11 cellular contexts compared by ENCODE assay signal in the genomic region with DNA sequence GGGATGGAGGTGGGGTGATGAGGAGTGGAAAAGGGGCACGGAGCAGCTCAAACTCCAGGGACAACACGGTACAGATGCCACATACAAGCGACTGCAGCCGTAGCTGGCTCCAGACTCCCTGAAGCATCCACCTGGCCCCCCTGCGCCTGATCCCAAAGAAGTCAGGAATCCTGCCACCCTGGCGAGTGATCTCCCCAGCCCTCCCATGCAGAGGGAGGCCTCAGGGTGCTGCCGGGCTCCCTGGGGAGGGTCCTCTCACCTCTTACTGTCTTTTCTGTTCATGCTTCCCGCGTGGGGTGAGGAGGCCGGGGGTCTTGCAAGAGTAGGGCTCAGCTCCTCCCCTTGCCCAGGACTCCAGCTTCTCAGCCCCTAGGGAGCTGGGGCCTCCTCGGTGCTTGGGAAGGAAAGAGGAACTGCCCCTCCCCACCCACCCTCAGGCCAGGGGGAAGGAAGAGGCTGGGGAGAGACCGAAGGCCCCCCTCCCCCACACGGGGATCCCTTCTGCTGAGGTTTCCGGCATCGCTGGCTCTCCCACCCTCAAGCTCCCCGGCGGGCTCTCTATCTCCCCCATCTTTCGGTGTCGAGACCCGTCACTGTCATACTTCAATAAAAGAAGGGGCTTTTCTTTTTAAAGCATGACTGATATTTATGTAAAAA. TPM values are rescaled to one million over a fixed set of nuclear protein-coding genes. Genes with fewer than 3 reads are reported as not detected.
DNase-seq lines count a peak whose midpoint lies in the region; ATAC-seq and TF ChIP-seq lines count a peak whose summit lies in the region.
"Had no signal": no experiment of that assay in that cellular context is flagged by ENCODE, and none has a peak within 500 bp of the region (broad histone marks: within the 10 kb centered on the region; RNA-seq: fewer than 3 reads in every experiment).

Gene RASGRP4, minus strand, starts transcription at position 410 of the 657 bp plus-strand sequence. Its CDS starts 128 bp downstream, at position 282.

- H3K27me3 ChIP-seq in GM06990 (replicated peaks; ENCODE audit: control insufficient read depth, insufficient read depth, low read length) (no peaks in the 10 kb centered on the region), endodermal cell (ENCODE audit: control insufficient read depth, insufficient read depth, low read length, poor library complexity, severe bottlenecking) (no peaks in the 10 kb centered on the region)
- H3K27me3 ChIP-seq: thyroid gland had no signal

- DNase-seq in GM06990 (ENCODE audit: extremely low read depth, insufficient read length) = peak; percentile 50
- DNase-seq in SKM-1 (lab: John Stamatoyannopoulos, UW; ENCODE audit: unreplicated experiment) = peak; percentile 77
- DNase-seq in endodermal cell = peak; percentile 66
- DNase-seq in putamen (ENCODE audit: low spot score) = peak; percentile 11
- no peak for DNase-seq in chondrocyte (ENCODE audit: low spot score)
- DNase-seq in glomerular visceral epithelial cell (ENCODE audit: extremely low spot score) = no peak
- DNase-seq in HK-2 (ENCODE audit: unreplicated experiment) = no peak
- DNase-seq: NCI-H1417 treated with DMSO at 0.1 percent for 48 hours, thyroid gland had no signal

- H3K27me3 Mint-ChIP-seq in endodermal cell (ENCODE audit: insufficient read depth) = peaks cover 6% of the 10 kb centered on the region
- peaks cover 20% of the 10 kb centered on the region for H3K27me3 Mint-ChIP-seq in chondrocyte (ENCODE audit: low read depth)

- H3K9me3 ChIP-seq in endodermal cell (ENCODE audit: control insufficient read depth, low read length) = no peaks in the 10 kb centered on the region
- H3K9me3 ChIP-seq: thyroid gland had no signal

- no peaks in the 10 kb centered on the region for H3K4me1 ChIP-seq in endodermal cell (ENCODE audit: control insufficient read depth, insufficient read depth, low read length)
- H3K4me1 ChIP-seq: thyroid gland had no signal

- no peaks in the 10 kb centered on the region for H3K9me3 Mint-ChIP-seq in endodermal cell
- H3K9me3 Mint-ChIP-seq in chondrocyte (ENCODE audit: low read depth) = no peaks in the 10 kb centered on the region

- ATAC-seq in HG03520 (IDR thresholded peaks at IDR 0.05; ENCODE audit: unreplicated experiment) = no peak
- ATAC-seq: left colon had no signal

- H3K4me3 ChIP-seq in GM06990 (replicated peaks; ENCODE audit: low read depth, low read length) (peak within 1 kb of the TSS; percentile 22), endodermal cell (ENCODE audit: low read length) (no peak within 1 kb of the TSS)
- H3K4me3 ChIP-seq: thyroid gland had no signal

- H3K4me3 Mint-ChIP-seq in endodermal cell = no peak within 1 kb of the TSS
- no peak within 1 kb of the TSS for H3K4me3 Mint-ChIP-seq in chondrocyte (ENCODE audit: unreplicated experiment)

- TF ChIP-seq CTCF in GM06990 (IDR thresholded peaks at IDR 0.05; ENCODE audit: insufficient read depth, low read length, poor library complexity, severe bottlenecking) (no peak), endodermal cell (conservative IDR thresholded peaks at IDR 0.05) (no peak), chondrocyte (IDR thresholded peaks at IDR 0.05) (no peak)

- H3K4me1 Mint-ChIP-seq in endodermal cell = no peaks in the 10 kb centered on the region
- no peaks in the 10 kb centered on the region for H3K4me1 Mint-ChIP-seq in chondrocyte (ENCODE audit: low read depth)

- H3K27ac Mint-ChIP-seq in endodermal cell (no peak within 1 kb of the TSS), chondrocyte (ENCODE audit: unreplicated experiment) (no peak within 1 kb of the TSS)

- H3K36me3 Mint-ChIP-seq in endodermal cell (ENCODE audit: low read depth) = no peaks in the 10 kb centered on the region
- H3K36me3 Mint-ChIP-seq in chondrocyte (ENCODE audit: low read depth) = no peaks in the 10 kb centered on the region

- WGBS in endodermal cell (ENCODE audit: insufficient coverage in 1 of 2, insufficient read length in 1 of 2), 2 experiments = 67 to 74% methylated on average over 7 to 18 of the region's 20 CpGs

- H3K36me3 ChIP-seq in GM06990 (ENCODE audit: control insufficient read depth, insufficient read depth, low read length) (no peaks in the 10 kb centered on the region), endodermal cell (ENCODE audit: control insufficient read depth, insufficient read depth, low read length) (no peaks in the 10 kb centered on the region)
- H3K36me3 ChIP-seq: thyroid gland had no signal

- H3K9ac ChIP-seq in endodermal cell (ENCODE audit: extremely low read depth, low read length, poor library complexity, severe bottlenecking) = no peak within 1 kb of the TSS

- H3K27ac ChIP-seq in endodermal cell (ENCODE audit: low read depth, low read length) = no peak within 1 kb of the TSS
- H3K27ac ChIP-seq: thyroid gland had no signal

RNA-seq across cellular contexts. Expression of gene RASGRP4, which starts in this region (rescaled TPM):
- total RNA-seq in endodermal cell (under 1 TPM in 1 of 2 donors, not detected in 1; 0.09 TPM), chondrocyte (not detected in 3 replicates)
- polyA plus RNA-seq in endodermal cell (2013, experiment 1 of 2) = 0.68 TPM
- polyA plus RNA-seq in endodermal cell (2013, experiment 2 of 2) = 0.46 TPM

Comparison
In these comparisons a context has a peak if more than half of its experiments do, and no peak if none do; other contexts are left out.
1. Peak in DNase-seq in endodermal cell; RNA of the gene not detected or under 1 TPM.
2. DNase-seq: peak in GM06990 (single experiment), SKM-1 (single experiment) and putamen (single experiment); none in chondrocyte (single experiment), glomerular visceral epithelial cell (single experiment) and HK-2 (single experiment).